ENCODE assay signal across 27 cellular contexts in the genomic region with DNA sequence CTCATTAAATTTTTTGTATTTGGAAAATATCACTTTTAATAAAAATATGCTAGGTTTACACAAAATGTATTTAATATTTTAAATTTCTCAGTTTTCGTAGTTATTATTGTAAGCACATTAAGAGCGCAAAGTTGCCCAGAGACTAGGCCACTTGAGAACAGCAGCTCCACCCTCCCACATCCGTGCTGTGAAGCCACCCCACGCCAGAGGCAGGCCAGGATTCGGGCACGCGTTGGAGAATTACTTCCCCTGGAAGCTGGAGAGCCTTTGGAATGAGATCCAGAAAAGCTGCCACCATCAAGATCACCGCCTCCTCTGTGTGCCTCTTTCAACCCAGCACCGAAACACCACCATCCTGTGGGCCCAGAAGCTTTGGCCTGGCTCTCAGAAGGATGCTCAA. TPM values are rescaled to one million over a fixed set of nuclear protein-coding genes. Genes with fewer than 3 reads are reported as not detected.
"Had no signal": no experiment of that assay in that cellular context is flagged by ENCODE, and none has a peak within 500 bp of the region (broad histone marks: within the 10 kb centered on the region; RNA-seq: fewer than 3 reads in every experiment).

No MANE protein-coding gene starts in this region.

- H3K27me3 ChIP-seq: Peyer's patch, SJCRH30 had no signal

- ATAC-seq: Right ventricle myocardium inferior, SK-N-SH treated with all-trans-retinoic acid at 6 μM for 48 hours had no signal

- H3K27ac ChIP-seq: PC-9, Peyer's patch, SJCRH30 had no signal

- DNase-seq: KBM-7, NCI-H1048, NCI-H1105, NCI-H1417, NCI-H1694, NCI-H187 treated with DMSO at 0.1 percent for 48 hours, NCI-H2029 treated with DMSO at 0.1 percent for 48 hours, NCI-H2107, NCI-H2227 treated with DMSO at 0.1 percent for 48 hours, NCI-H524, NCI-H526 treated with DMSO at 0.1 percent for 48 hours, NCI-H748 treated with DMSO at 0.1 percent for 48 hours, OCI-M1, PC-9, Peyer's patch, SHP77 treated with DMSO at 0.1 percent for 48 hours, SJCRH30, T-helper 2 cell had no signal

- H3K9me3 ChIP-seq: SJCRH30 had no signal

- H3K4me1 Mint-ChIP-seq: IgD-negative memory B cell had no signal

- H3K4me1 ChIP-seq: SJCRH30 had no signal

- H3K36me3 ChIP-seq: Peyer's patch, SJCRH30 had no signal

- H3K4me3 ChIP-seq: PC-9, Peyer's patch, SJCRH30 had no signal

RNA-seq across cellular contexts. Expression of a gene that starts 41.0 kb away (rescaled TPM):
- total RNA-seq: HT-29; LHCN-M2; MCF 10A; NCI-H460; PC-9; Peyer's patch; Right ventricle myocardium inferior; RPMI7951; SJCRH30; T-helper 1 cell treated with Interleukin-12 subunit alpha and Interleukin-12 subunit beta and Interleukin-4 antibody, amounts not matched to agents 30 ng/mL and 1 ng/mL, for 36 hours had no signal
- polyA plus RNA-seq: IgD-negative memory B cell had no signal
